In genomic region chr14:81474156-81474492, GRCh38 we compare ENCODE assay signal across 9 cellular contexts. TPM values are rescaled to one million over a fixed set of nuclear protein-coding genes. Genes with fewer than 3 reads are reported as not detected.
DNase-seq lines count a peak whose midpoint lies in the region; ATAC-seq and TF ChIP-seq lines count a peak whose summit lies in the region.
"Had no signal": no experiment of that assay in that cellular context is flagged by ENCODE, and none has a peak within 500 bp of the region (broad histone marks: within the 10 kb centered on the region; RNA-seq: fewer than 3 reads in every experiment).

No MANE protein-coding gene starts in this region.

- no peaks in the 10 kb centered on the region for H3K9me3 ChIP-seq in body of pancreas
- H3K9me3 ChIP-seq: ovary had no signal

- WGBS in body of pancreas, 2 donors, result 49 to 84% methylated on average over 2 of the region's 2 CpGs

- peaks cover 16% of the 10 kb centered on the region for H3K4me1 Mint-ChIP-seq in mesothelial cell of epicardium

- no peaks in the 10 kb centered on the region for H3K27me3 Mint-ChIP-seq in mesothelial cell of epicardium (ENCODE audit: low read depth)

- no peak overlapping the region for H3K4me3 ChIP-seq in body of pancreas
- H3K4me3 ChIP-seq: ovary had no signal

- TF ChIP-seq CTCF in mesothelial cell of epicardium (IDR thresholded peaks at IDR 0.05; ENCODE audit: unreplicated experiment), result no peak
- no peak for TF ChIP-seq CTCF in body of pancreas (IDR thresholded peaks at IDR 0.05)

- H3K27me3 ChIP-seq in body of pancreas, result no peaks in the 10 kb centered on the region
- H3K27me3 ChIP-seq: ovary had no signal

- no peak overlapping the region for H3K4me3 Mint-ChIP-seq in mesothelial cell of epicardium

- intact Hi-C loops in body of pancreas (cut with DNase I), result no loop called here

- peak overlapping the region; percentile 23 for H3K27ac Mint-ChIP-seq in mesothelial cell of epicardium

- no peak for DNase-seq in mesothelial cell of epicardium (ENCODE audit: low spot score in 2 of 2, unreplicated experiment in 2 of 2)
- DNase-seq in NCI-H1092 (lab: John Stamatoyannopoulos, UW), result no peak
- DNase-seq in body of pancreas, result no peak
- DNase-seq in cerebellar cortex (ENCODE audit: low spot score), result no peak
- no peak for DNase-seq in RKO (ENCODE audit: low spot score)
- DNase-seq: ovary had no signal

- ATAC-seq in GM18511 (IDR thresholded peaks at IDR 0.05; ENCODE audit: unreplicated experiment) (peak; percentile 60), GM21576 (IDR thresholded peaks at IDR 0.05; ENCODE audit: unreplicated experiment) (peak; percentile 59), HG03520 (IDR thresholded peaks at IDR 0.05; ENCODE audit: unreplicated experiment) (peak; percentile 64), body of pancreas (no peak)

- H3K4me1 ChIP-seq in body of pancreas, result peaks cover 35% of the 10 kb centered on the region

- H3K36me3 Mint-ChIP-seq in mesothelial cell of epicardium, result peaks cover 20% of the 10 kb centered on the region

- H3K9me3 Mint-ChIP-seq in mesothelial cell of epicardium, result no peaks in the 10 kb centered on the region

- no peak for TF ChIP-seq POLR2A in body of pancreas (IDR thresholded peaks at IDR 0.05)

- peak overlapping the region in 1 of 4 donors; percentile 53 for H3K27ac ChIP-seq in body of pancreas
- H3K27ac ChIP-seq: ovary had no signal

- peaks cover 12 to 32% of the 10 kb centered on the region in 2 donors for H3K36me3 ChIP-seq in body of pancreas (replicated peaks in 1 of 2; ENCODE audit: insufficient read depth in 1 of 2, low read depth in 2 of 2)
- H3K36me3 ChIP-seq: ovary had no signal

RNA-seq across cellular contexts. Expression of gene SEL1L, which starts 59.5 kb away (rescaled TPM):
- 69.9 to 74.7 TPM (median 71.5 TPM) in 3 replicates for total RNA-seq in mesothelial cell of epicardium
- total RNA-seq in body of pancreas, result 100 to 1,000 TPM; 183 to 268 TPM
